Comparison of ENCODE assay signal across 8 cellular contexts in genomic region chr1:9413143-9413876, GRCh38.
DNase-seq lines count a peak whose midpoint lies in the region; TF ChIP-seq lines count a peak whose summit lies in the region.

No MANE protein-coding gene starts in this region.

- peak overlapping the region; percentile 87 for H3K9ac ChIP-seq in Loucy (ENCODE audit: low read depth, low read length, poor library complexity, severe bottlenecking)

- H3K4me1 ChIP-seq in Loucy (ENCODE audit: insufficient read depth, low read length, poor library complexity, severe bottlenecking) = peaks cover 67% of the 10 kb centered on the region

- no peaks in the 10 kb centered on the region for H3K9me2 ChIP-seq in Loucy (replicated peaks; ENCODE audit: low read depth, low read length)

- no peaks in the 10 kb centered on the region for H4K20me1 ChIP-seq in Loucy (ENCODE audit: insufficient read depth, low read length, poor library complexity, severe bottlenecking)

- H3F3A ChIP-seq in Loucy (ENCODE audit: low read depth) = peaks cover 21% of the 10 kb centered on the region

- H3K4me2 ChIP-seq in Loucy (ENCODE audit: low read depth, low read length, poor library complexity, severe bottlenecking) = peak overlapping the region; percentile 80

- H3K4me3 ChIP-seq in GM06990 (replicated peaks; ENCODE audit: low read depth, low read length) (peak overlapping the region; percentile 41), Loucy (ENCODE audit: low read length, poor library complexity, severe bottlenecking) (peak overlapping the region; percentile 65), fibroblast of the aortic adventitia (ENCODE audit: low read depth, low read length) (peak overlapping the region; percentile 25)

- H3K36me3 ChIP-seq in GM06990 (ENCODE audit: control insufficient read depth, insufficient read depth, low read length) = no peaks in the 10 kb centered on the region
- H3K36me3 ChIP-seq in Loucy (ENCODE audit: insufficient read depth, low read length) = no peaks in the 10 kb centered on the region

- TF ChIP-seq CTCF in GM06990 (IDR thresholded peaks at IDR 0.05; ENCODE audit: insufficient read depth, low read length, poor library complexity, severe bottlenecking) = no peak
- no peak for TF ChIP-seq CTCF in Loucy (conservative IDR thresholded peaks at IDR 0.05; ENCODE audit: low read length)
- TF ChIP-seq CTCF in fibroblast of the aortic adventitia (IDR thresholded peaks at IDR 0.05; ENCODE audit: insufficient read depth, low read length) = no peak

- H3K27me3 ChIP-seq in GM06990 (replicated peaks; ENCODE audit: control insufficient read depth, insufficient read depth, low read length) (no peaks in the 10 kb centered on the region), Loucy (ENCODE audit: insufficient read depth, low read length, poor library complexity, severe bottlenecking) (no peaks in the 10 kb centered on the region)

- DNase-seq in GM06990 (ENCODE audit: extremely low read depth, insufficient read length) (peak; percentile 87), H4 (ENCODE audit: low spot score) (peak; percentile 90), fibroblast of the aortic adventitia (ENCODE audit: low read depth) (peak; percentile 95), renal cortical epithelial cell (ENCODE audit: low read depth) (peak; percentile 93), hypothalamus (lab: John Stamatoyannopoulos, UW) (no peak), midbrain (lab: John Stamatoyannopoulos, UW) (no peak)
- peak; percentile 38 for DNase-seq in activated CD8-positive, alpha-beta memory T cell treated with anti-CD3 and anti-CD28 coated beads, Interleukin-2, amount 50 U/mL, for 4 hours

- no peaks in the 10 kb centered on the region for H3K9me3 ChIP-seq in Loucy (ENCODE audit: insufficient read depth, low read depth, low read length)

- H3K79me2 ChIP-seq in Loucy (ENCODE audit: insufficient read depth, low read length) = peaks cover 19% of the 10 kb centered on the region; the same call in 1 of the 2 replicates

- no peak overlapping the region for H2AFZ ChIP-seq in Loucy (ENCODE audit: low read length)

Comparison
In these comparisons a context has a peak if more than half of its experiments do, and no peak if none do; other contexts are left out.
1. DNase-seq: peak in GM06990 (single experiment), H4 (single experiment), activated CD8-positive, alpha-beta memory T cell treated with anti-CD3 and anti-CD28 coated beads, Interleukin-2, amount 50 U/mL, for 4 hours (single experiment), fibroblast of the aortic adventitia (single experiment) and renal cortical epithelial cell (single experiment); none in hypothalamus (0 of 51) and midbrain (single experiment).
2. Peak in every context shown above with its lines, with median percentiles within 50 percentile points of each other: H3K4me3 ChIP-seq.